Comparison of ENCODE assay signal across 9 cellular contexts in genomic region chr3:169264711-169265110, GRCh38.
DNase-seq lines count a peak whose midpoint lies in the region; ATAC-seq and TF ChIP-seq lines count a peak whose summit lies in the region.
"Had no signal": no experiment of that assay in that cellular context is flagged by ENCODE, and none has a peak within 500 bp of the region (broad histone marks: within the 10 kb centered on the region; RNA-seq: fewer than 3 reads in every experiment).

No MANE protein-coding gene starts in this region.

- H3K27ac Mint-ChIP-seq in HFFc6 = no peak overlapping the region

- H3K4me3 Mint-ChIP-seq in HFFc6 = no peak overlapping the region

- H3K36me3 Mint-ChIP-seq in HFFc6 (ENCODE audit: low read depth) = no peaks in the 10 kb centered on the region

- intact Hi-C loops in sciatic nerve (cut with DNase I) = no loop called here

- DNase-seq in HFFc6 = peak; percentile 20
- peak; percentile 63 to 89 for DNase-seq in NCI-H446 (lab: John Stamatoyannopoulos, UW)
- peak; percentile 66 for DNase-seq in epithelial cell of esophagus (ENCODE audit: low read depth)
- peak; percentile 80 for DNase-seq in retinal pigment epithelial cell (ENCODE audit: low read depth)
- no peak for DNase-seq in NOMO-1 treated with dmso at 0.1 percent for 144 hours (lab: John Stamatoyannopoulos, UW; ENCODE audit: unreplicated experiment)
- DNase-seq in sciatic nerve (ENCODE audit: low spot score) = no peak
- DNase-seq: amniotic stem cell had no signal

- H3K4me1 Mint-ChIP-seq in HFFc6 (ENCODE audit: low read depth) = peaks cover 19% of the 10 kb centered on the region

- ATAC-seq in HG03520 (IDR thresholded peaks at IDR 0.05; ENCODE audit: unreplicated experiment) (no peak), sciatic nerve (no peak), GM18858 (IDR thresholded peaks at IDR 0.05; ENCODE audit: unreplicated experiment) (no peak)

- TF ChIP-seq CTCF in HFFc6 (IDR thresholded peaks at IDR 0.05) = no peak
- no peak for TF ChIP-seq CTCF in epithelial cell of esophagus (IDR thresholded peaks at IDR 0.05; ENCODE audit: insufficient read depth, low read depth, low read length, missing control alignments)
- no peak for TF ChIP-seq CTCF in retinal pigment epithelial cell (conservative IDR thresholded peaks at IDR 0.05; ENCODE audit: low read depth, low read length)

- no peak overlapping the region for H3K4me3 ChIP-seq in epithelial cell of esophagus (ENCODE audit: low read length)
- H3K4me3 ChIP-seq in retinal pigment epithelial cell (ENCODE audit: low read length) = no peak overlapping the region

- H3K27me3 Mint-ChIP-seq in HFFc6 (ENCODE audit: insufficient read depth) = peaks cover 7% of the 10 kb centered on the region; the same call in 1 of the 2 replicates

- no peaks in the 10 kb centered on the region for H3K9me3 Mint-ChIP-seq in HFFc6

Comparison
In these comparisons a context has a peak if more than half of its experiments do, and no peak if none do; other contexts are left out.
1. DNase-seq: peak in HFFc6 (single experiment), NCI-H446 (2 of 2), epithelial cell of esophagus (single experiment) and retinal pigment epithelial cell (single experiment); none in NOMO-1 treated with dmso at 0.1 percent for 144 hours (single experiment) and sciatic nerve (single experiment).